Comparison of ENCODE assay signal across 11 cellular contexts in genomic region chr1:31591425-31592093, GRCh38. TPM values are rescaled to one million over a fixed set of nuclear protein-coding genes. Genes with fewer than 3 reads are reported as not detected.
DNase-seq lines count a peak whose midpoint lies in the region; ATAC-seq and TF ChIP-seq lines count a peak whose summit lies in the region.
"Had no signal": no experiment of that assay in that cellular context is flagged by ENCODE, and none has a peak within 500 bp of the region (broad histone marks: within the 10 kb centered on the region; RNA-seq: fewer than 3 reads in every experiment).

No MANE protein-coding gene starts in this region.

- H4K20me1 ChIP-seq in PC-3 (ENCODE audit: low read length), result no peaks in the 10 kb centered on the region
- no peaks in the 10 kb centered on the region for H4K20me1 ChIP-seq in OCI-LY7 (ENCODE audit: insufficient read depth, low read length)

- BruUV-seq in PC-3 (replicated peaks; lab: Mats Ljungman, UMichigan) (no TSS peak), OCI-LY7 (replicated peaks; lab: Mats Ljungman, UMichigan) (no TSS peak)

- no peaks in the 10 kb centered on the region for H3K9me2 ChIP-seq in PC-3 (replicated peaks; ENCODE audit: low read length)
- no peaks in the 10 kb centered on the region for H3K9me2 ChIP-seq in OCI-LY7 (ENCODE audit: insufficient read depth, low read length)

- no peak overlapping the region for H3K4me3 ChIP-seq in PC-3 (ENCODE audit: low read length)
- H3K4me3 ChIP-seq in endodermal cell (ENCODE audit: low read length), result no peak overlapping the region
- H3K4me3 ChIP-seq in rectal smooth muscle tissue (ENCODE audit: low read length), result peak overlapping the region; percentile 39
- no peak overlapping the region for H3K4me3 ChIP-seq in OCI-LY7 (ENCODE audit: low read depth, low read length, poor library complexity, severe bottlenecking)
- no peak overlapping the region for H3K4me3 ChIP-seq in heart right ventricle

- intact Hi-C loops in PC-3 (cut with micrococcal nuclease) (no loop called here), OCI-LY7 (cut with micrococcal nuclease; ENCODE audit: unreplicated experiment) (no loop called here), heart right ventricle (cut with DNase I) (loop anchor here in 2 of 10 donors (2.0 kb wide), 2 partner anchors 25 to 27 kb away; no protein-coding TSS in a partner anchor)

- H3K27me3 ChIP-seq in PC-3 (ENCODE audit: low read length) (no peaks in the 10 kb centered on the region), endodermal cell (ENCODE audit: control insufficient read depth, insufficient read depth, low read length, poor library complexity, severe bottlenecking) (peaks cover 16% of the 10 kb centered on the region), rectal smooth muscle tissue (ENCODE audit: control insufficient read depth, insufficient read depth, low read length) (no peaks in the 10 kb centered on the region), heart right ventricle (peaks cover 0 to 13% (median 0%) of the 10 kb centered on the region in 7 donors)

- WGBS in endodermal cell (ENCODE audit: insufficient coverage in 1 of 2, insufficient read length in 1 of 2), 2 experiments, result 67 to 79% methylated on average over 10 to 11 of the region's 11 CpGs
- whole genome bisulfite sequencing in heart right ventricle, 2 donors, result 52 to 63% methylated on average over 11 of the region's 11 CpGs

- H3K27ac ChIP-seq in PC-3 (ENCODE audit: low read length) (peak overlapping the region; percentile 16; the same call in 1 of the 2 replicates), endodermal cell (ENCODE audit: low read depth, low read length) (no peak overlapping the region), rectal smooth muscle tissue (ENCODE audit: low read depth, low read length) (peak overlapping the region; percentile 70), OCI-LY7 (ENCODE audit: low read depth, low read length, poor library complexity, severe bottlenecking) (no peak overlapping the region), heart right ventricle (peak overlapping the region in 5 of 10 donors; percentile 10 to 96 (median 16))

- no peaks in the 10 kb centered on the region for H3K9me3 ChIP-seq in PC-3 (ENCODE audit: low read length)
- no peaks in the 10 kb centered on the region for H3K9me3 ChIP-seq in endodermal cell (ENCODE audit: control insufficient read depth, low read length)
- H3K9me3 ChIP-seq in OCI-LY7 (ENCODE audit: low read length), result no peaks in the 10 kb centered on the region
- H3K9me3 ChIP-seq in heart right ventricle, result no peaks in the 10 kb centered on the region

- DNase-seq in DMS79 (lab: John Stamatoyannopoulos, UW) (peak; percentile 19), PC-3 (peak; percentile 80), endodermal cell (peak; percentile 48), OCI-LY7 (ENCODE audit: low spot score) (no peak), heart right ventricle (no peak)
- DNase-seq in activated T-cell treated with anti-CD3 and anti-CD28 coated beads, Interleukin-2, amount 50 U/mL, for 24 hours, result no peak
- DNase-seq: hypothalamus; stimulated activated CD4-positive, alpha-beta T cell treated with anti-CD3 and anti-CD28 coated beads, Interleukin-15, amount 100 ng/mL, for 24 hours had no signal

- H3K4me2 ChIP-seq in PC-3 (ENCODE audit: low read length), result peak overlapping the region; percentile 32; the same call in 1 of the 2 replicates
- H3K4me2 ChIP-seq in OCI-LY7 (ENCODE audit: low read length), result no peak overlapping the region

- H3K4me1 Mint-ChIP-seq in endodermal cell, result peaks cover 22% of the 10 kb centered on the region
- peaks cover 3% of the 10 kb centered on the region for H3K4me1 Mint-ChIP-seq in activated T-cell treated with anti-CD3 and anti-CD28 coated beads, Interleukin-2, amount 50 U/mL, for 24 hours (ENCODE audit: low read depth)

- H3K4me3 Mint-ChIP-seq in endodermal cell, result no peak overlapping the region
- H3K4me3 Mint-ChIP-seq in activated T-cell treated with anti-CD3 and anti-CD28 coated beads, Interleukin-2, amount 50 U/mL, for 24 hours, result no peak overlapping the region
- H3K4me3 Mint-ChIP-seq: dendritic cell treated with granulocyte-macrophage colony-stimulating factor and Interleukin-4, amounts not matched to agents 40 ng/mL and 50 ng/mL, for 4 days had no signal

- no peak overlapping the region for H3K27ac Mint-ChIP-seq in endodermal cell
- H3K27ac Mint-ChIP-seq in activated T-cell treated with anti-CD3 and anti-CD28 coated beads, Interleukin-2, amount 50 U/mL, for 24 hours, result no peak overlapping the region
- H3K27ac Mint-ChIP-seq: dendritic cell treated with granulocyte-macrophage colony-stimulating factor and Interleukin-4, amounts not matched to agents 40 ng/mL and 50 ng/mL, for 4 days had no signal

- ATAC-seq in PC-3 (peak; percentile 12; the same call in 1 of the 2 replicates), heart right ventricle (no peak), HG02938 (IDR thresholded peaks at IDR 0.05; ENCODE audit: unreplicated experiment) (no peak)

- H3K9ac ChIP-seq in PC-3 (ENCODE audit: low read length), result no peak overlapping the region
- H3K9ac ChIP-seq in endodermal cell (ENCODE audit: extremely low read depth, low read length, poor library complexity, severe bottlenecking), result no peak overlapping the region
- H3K9ac ChIP-seq in rectal smooth muscle tissue (ENCODE audit: low read length), result no peak overlapping the region

- H3F3A ChIP-seq in PC-3 (ENCODE audit: low read length, unreplicated experiment), result no peaks in the 10 kb centered on the region

- H3K4me1 ChIP-seq in PC-3 (ENCODE audit: insufficient read depth, low read length) (peaks cover 36% of the 10 kb centered on the region), endodermal cell (ENCODE audit: control insufficient read depth, insufficient read depth, low read length) (peaks cover 4% of the 10 kb centered on the region), rectal smooth muscle tissue (ENCODE audit: control insufficient read depth, insufficient read depth, low read length) (peaks cover 11% of the 10 kb centered on the region), OCI-LY7 (ENCODE audit: insufficient read depth, low read length, poor library complexity, severe bottlenecking) (no peaks in the 10 kb centered on the region), heart right ventricle (peaks cover 15 to 74% (median 33%) of the 10 kb centered on the region in 9 donors)

- no peaks in the 10 kb centered on the region for H3K36me3 Mint-ChIP-seq in endodermal cell (ENCODE audit: low read depth)
- no peaks in the 10 kb centered on the region for H3K36me3 Mint-ChIP-seq in activated T-cell treated with anti-CD3 and anti-CD28 coated beads, Interleukin-2, amount 50 U/mL, for 24 hours (ENCODE audit: low read depth)

- H3K79me2 ChIP-seq in PC-3 (ENCODE audit: low read length), result no peaks in the 10 kb centered on the region
- H3K79me2 ChIP-seq in OCI-LY7 (ENCODE audit: insufficient read depth, low read depth, low read length), result no peaks in the 10 kb centered on the region

- CTCF ChIA-PET in PC-3 (lab: Charles Lee), result interaction anchor here (0.6 kb wide), 1 partner anchor 328 kb away, joined by 12 read pairs; no protein-coding TSS in a partner anchor
- CTCF ChIA-PET in OCI-LY7 (lab: Charles Lee; ENCODE audit: unreplicated experiment), result no interaction called here

- no peaks in the 10 kb centered on the region for H3K9me3 Mint-ChIP-seq in endodermal cell
- H3K9me3 Mint-ChIP-seq in activated T-cell treated with anti-CD3 and anti-CD28 coated beads, Interleukin-2, amount 50 U/mL, for 24 hours, result no peaks in the 10 kb centered on the region
- H3K9me3 Mint-ChIP-seq: dendritic cell treated with granulocyte-macrophage colony-stimulating factor and Interleukin-4, amounts not matched to agents 40 ng/mL and 50 ng/mL, for 4 days had no signal

- TF ChIP-seq CTCF in PC-3 (conservative IDR thresholded peaks at IDR 0.05; ENCODE audit: low read depth, low read length) (no peak), endodermal cell (conservative IDR thresholded peaks at IDR 0.05) (no peak), OCI-LY7 (conservative IDR thresholded peaks at IDR 0.05; ENCODE audit: low read length) (no peak), heart right ventricle (IDR thresholded peaks at IDR 0.05) (no peak)

- POLR2A ChIA-PET in PC-3 (lab: Charles Lee; ENCODE audit: unreplicated experiment), result no interaction called here
- POLR2A ChIA-PET in OCI-LY7 (lab: Charles Lee), result no interaction called here

- H3K36me3 ChIP-seq in PC-3 (ENCODE audit: low read depth, low read length) (no peaks in the 10 kb centered on the region), endodermal cell (ENCODE audit: control insufficient read depth, insufficient read depth, low read length) (no peaks in the 10 kb centered on the region), rectal smooth muscle tissue (ENCODE audit: control insufficient read depth, insufficient read depth, low read length) (no peaks in the 10 kb centered on the region), OCI-LY7 (ENCODE audit: insufficient read depth, low read length) (no peaks in the 10 kb centered on the region), heart right ventricle (peaks cover 0 to 15% (median under 1%) of the 10 kb centered on the region in 9 donors)

- peaks cover 21% of the 10 kb centered on the region for H3K27me3 Mint-ChIP-seq in endodermal cell (ENCODE audit: insufficient read depth)
- peaks cover 53% of the 10 kb centered on the region for H3K27me3 Mint-ChIP-seq in activated T-cell treated with anti-CD3 and anti-CD28 coated beads, Interleukin-2, amount 50 U/mL, for 24 hours

- H2AFZ ChIP-seq in PC-3 (ENCODE audit: low read length) (peak overlapping the region; percentile 50; the same call in 1 of the 2 replicates), OCI-LY7 (ENCODE audit: low read length) (no peak overlapping the region)

RNA-seq across cellular contexts. Expression of gene TINAGL1, which starts 15.2 kb away (rescaled TPM):
- total RNA-seq in PC-3 (2014; rRNA removed), result 176 and 217 TPM in 2 replicates
- 1 to 10 TPM; 3.0 to 3.4 TPM for total RNA-seq in endodermal cell
- polyA plus RNA-seq in endodermal cell (2013, experiment 1 of 2), result 1.0 TPM
- 0.70 TPM for polyA plus RNA-seq in endodermal cell (2013, experiment 2 of 2)
- not detected in 2 replicates for total RNA-seq in OCI-LY7 (2014; rRNA removed; shearing (Covaris generic))
- total RNA-seq in OCI-LY7 (2022), result 0.17 TPM in 1 of 2 replicates, not detected in the other
- total RNA-seq in heart right ventricle, result 100 to 1,000 TPM; 139 to 336 (median 188) TPM
- 100 to 1,000 TPM; 268 to 332 TPM for polyA plus RNA-seq in heart right ventricle

RNA-seq across cellular contexts. Expression of gene HCRTR1, which starts 25.9 kb away (rescaled TPM):
- total RNA-seq in PC-3 (2014; rRNA removed), result not detected in 2 replicates
- total RNA-seq in endodermal cell, result not detected
- polyA plus RNA-seq in endodermal cell (2013, experiment 1 of 2), result 0.28 TPM
- not detected for polyA plus RNA-seq in endodermal cell (2013, experiment 2 of 2)
- not detected in 2 replicates for total RNA-seq in OCI-LY7 (2014; rRNA removed; shearing (Covaris generic))
- total RNA-seq in OCI-LY7 (2022), result not detected in 2 replicates
- under 1 TPM in 6 of 10 donors, not detected in 4; 0.17 to 0.92 (median 0.37) TPM for total RNA-seq in heart right ventricle
- 1 to 10 TPM in 1 of 2 donors, under 1 TPM in 1; 0.20 to 1.5 TPM for polyA plus RNA-seq in heart right ventricle

RNA-seq across cellular contexts. Expression of gene PEF1, which starts 53.1 kb away (rescaled TPM):
- 88.4 and 91.6 TPM in 2 replicates for total RNA-seq in PC-3 (2014; rRNA removed)
- 10 to 100 TPM; 51.4 to 59.1 TPM for total RNA-seq in endodermal cell
- polyA plus RNA-seq in endodermal cell (2013, experiment 1 of 2), result 60.4 TPM
- 61.7 TPM for polyA plus RNA-seq in endodermal cell (2013, experiment 2 of 2)
- 67.7 and 89.7 TPM in 2 replicates for total RNA-seq in OCI-LY7 (2014; rRNA removed; shearing (Covaris generic))
- 54.6 and 56.1 TPM in 2 replicates for total RNA-seq in OCI-LY7 (2022)
- total RNA-seq in heart right ventricle, result 10 to 100 TPM; 35.0 to 47.9 (median 40.0) TPM
- 10 to 100 TPM; 35.4 to 94.3 TPM for polyA plus RNA-seq in heart right ventricle

Comparison
In these comparisons a context has a peak if more than half of its experiments do, and no peak if none do; other contexts are left out.
1. DNase-seq: peak in DMS79 (single experiment), PC-3 (single experiment) and endodermal cell (single experiment); none in OCI-LY7 (single experiment), heart right ventricle (0 of 2) and activated T-cell treated with anti-CD3 and anti-CD28 coated beads, Interleukin-2, amount 50 U/mL, for 24 hours (single experiment).
2. H3K27ac ChIP-seq: peak in PC-3 (single experiment) and rectal smooth muscle tissue (single experiment); none in endodermal cell (single experiment) and OCI-LY7 (single experiment).
3. RNA of gene TINAGL1, which starts 15.2 kb away (total RNA-seq): 139 to 336 TPM in heart right ventricle and 176 to 217 TPM in PC-3; 3.0 to 3.4 TPM in endodermal cell and 0.17 TPM in OCI-LY7; every median in the first group is over 10 times any median in the second.